Comparison of ENCODE assay signal across 20 cellular contexts in genomic region chr6:13648850-13649249, GRCh38. TPM values are rescaled to one million over a fixed set of nuclear protein-coding genes. Genes with fewer than 3 reads are reported as not detected.
DNase-seq lines count a peak whose midpoint lies in the region; TF ChIP-seq lines count a peak whose summit lies in the region.
"Had no signal": no experiment of that assay in that cellular context is flagged by ENCODE, and none has a peak within 500 bp of the region (broad histone marks: within the 10 kb centered on the region; RNA-seq: fewer than 3 reads in every experiment).

No MANE protein-coding gene starts in this region.

- H3K79me2 ChIP-seq in PC-9 (ENCODE audit: low read depth) = peaks cover 37% of the 10 kb centered on the region

- peak overlapping the region; percentile 63 for H3K27ac Mint-ChIP-seq in type B pancreatic cell
- no peak overlapping the region for H3K27ac Mint-ChIP-seq in osteocyte (ENCODE audit: unreplicated experiment)

- CTCF ChIA-PET in PC-9 (lab: Charles Lee) = interaction anchor here (0.6 kb wide), 1 partner anchor 19 kb away, joined by 8 read pairs; no protein-coding TSS in a partner anchor

- no peaks in the 10 kb centered on the region for H3K27me3 ChIP-seq in HL-60 (ENCODE audit: insufficient read depth, poor library complexity, severe bottlenecking)
- H3K27me3 ChIP-seq in PC-9 (ENCODE audit: insufficient read depth, low read depth) = no peaks in the 10 kb centered on the region
- H3K27me3 ChIP-seq: Peyer's patch, SJCRH30 had no signal

- H3K4me2 ChIP-seq in PC-9 = no peak overlapping the region

- H3K9me3 ChIP-seq in PC-9 (ENCODE audit: insufficient read depth, low read depth) = no peaks in the 10 kb centered on the region
- H3K9me3 ChIP-seq: Peyer's patch, SJCRH30 had no signal

- H3K4me1 Mint-ChIP-seq in type B pancreatic cell (ENCODE audit: unreplicated experiment) = peaks cover 8% of the 10 kb centered on the region
- peaks cover 17% of the 10 kb centered on the region for H3K4me1 Mint-ChIP-seq in osteocyte (ENCODE audit: unreplicated experiment)

- H3K4me3 ChIP-seq in HL-60 (replicated peaks; ENCODE audit: insufficient read depth, low read length) = no peak overlapping the region
- no peak overlapping the region for H3K4me3 ChIP-seq in PC-9
- H3K4me3 ChIP-seq: Peyer's patch, SJCRH30 had no signal

- no peaks in the 10 kb centered on the region for H3K9me2 ChIP-seq in PC-9 (ENCODE audit: insufficient read depth)

- no peak for TF ChIP-seq CTCF in HL-60 (IDR thresholded peaks at IDR 0.05; ENCODE audit: insufficient read depth, low read length)
- no peak for TF ChIP-seq CTCF in PC-9 (conservative IDR thresholded peaks at IDR 0.05)
- TF ChIP-seq CTCF in type B pancreatic cell (conservative IDR thresholded peaks at IDR 0.05) = no peak
- TF ChIP-seq CTCF in osteocyte (IDR thresholded peaks at IDR 0.05) = no peak

- peaks cover 44% of the 10 kb centered on the region for H3K36me3 ChIP-seq in PC-9 (ENCODE audit: low read depth)

- intact Hi-C loops in PC-9 (cut with micrococcal nuclease; ENCODE audit: unreplicated experiment) = no loop called here

- POLR2A ChIA-PET in PC-9 (lab: Charles Lee; ENCODE audit: unreplicated experiment) = no interaction called here

- peak overlapping the region; percentile 0 for H3K4me3 Mint-ChIP-seq in type B pancreatic cell
- no peak overlapping the region for H3K4me3 Mint-ChIP-seq in osteocyte (ENCODE audit: unreplicated experiment)

- peak; percentile 15 for DNase-seq in NCI-H748 (lab: John Stamatoyannopoulos, UW; ENCODE audit: unreplicated experiment)
- no peak for DNase-seq in NCI-H748 treated with DMSO at 0.1 percent for 48 hours (lab: John Stamatoyannopoulos, UW)
- DNase-seq in HL-60 (ENCODE audit: low read depth in 1 of 2, low spot score in 1 of 2) = no peak
- peak in 1 of 2 experiments; percentile 48 for DNase-seq in PC-9
- no peak for DNase-seq in type B pancreatic cell (ENCODE audit: extremely low spot score, unreplicated experiment)
- DNase-seq in osteocyte (ENCODE audit: extremely low spot score, unreplicated experiment) = no peak
- DNase-seq in NCI-H187 treated with DMSO at 0.1 percent for 48 hours (lab: John Stamatoyannopoulos, UW) = no peak
- DNase-seq: 8988T; C1 segment of cervical spinal cord; DMS79; MM.1S; NCI-H1092; NCI-H1436; NCI-H2081; NCI-H2171 treated with DMSO at 0.1 percent for 48 hours; NCI-H446 treated with DMSO at 0.1 percent for 48 hours; NCI-H526 treated with DMSO at 0.1 percent for 48 hours; NK-92 treated with Interleukin-12 subunit alpha and Interleukin-12 subunit beta, amount 100 ng/mL, for 24 hours; Peyer's patch; SJCRH30 had no signal

- peaks cover 4% of the 10 kb centered on the region; the same call in 1 of the 2 replicates for H4K20me1 ChIP-seq in PC-9 (ENCODE audit: insufficient read depth)

- H3K27ac ChIP-seq in HL-60 (replicated peaks) = peak overlapping the region; percentile 27; the same call in 1 of the 2 replicates
- H3K27ac ChIP-seq in PC-9 = peak overlapping the region; percentile 46
- H3K27ac ChIP-seq: Peyer's patch, SJCRH30 had no signal

- peaks cover 15% of the 10 kb centered on the region for H3K36me3 Mint-ChIP-seq in type B pancreatic cell
- H3K36me3 Mint-ChIP-seq in osteocyte (ENCODE audit: unreplicated experiment) = peaks cover 29% of the 10 kb centered on the region

- H2AFZ ChIP-seq in PC-9 = no peak overlapping the region

- H3K9me3 Mint-ChIP-seq in type B pancreatic cell (no peaks in the 10 kb centered on the region), osteocyte (ENCODE audit: unreplicated experiment) (no peaks in the 10 kb centered on the region)

- H3F3A ChIP-seq in PC-9 (ENCODE audit: insufficient read depth, low read depth) = peaks cover 27% of the 10 kb centered on the region

- peaks cover 14% of the 10 kb centered on the region for H3K4me1 ChIP-seq in PC-9 (replicated peaks; ENCODE audit: insufficient read depth)
- H3K4me1 ChIP-seq: Peyer's patch, SJCRH30 had no signal

- no TSS peak for BruUV-seq in PC-9 (replicated peaks; lab: Mats Ljungman, UMichigan)

- H3K27me3 Mint-ChIP-seq in type B pancreatic cell = no peaks in the 10 kb centered on the region
- no peaks in the 10 kb centered on the region for H3K27me3 Mint-ChIP-seq in osteocyte (ENCODE audit: unreplicated experiment)

RNA-seq across cellular contexts. Expression of gene NOL7, which starts 33.7 kb away (rescaled TPM):
- total RNA-seq in PC-9 (2021) = 75.9 and 78.6 TPM in 2 replicates
- 53.8 and 55.1 TPM in 2 replicates for total RNA-seq in type B pancreatic cell (ENCODE audit: low replicate concordance)
- total RNA-seq in osteocyte = 48.7 and 50.9 TPM in 2 replicates
